Comparison of ENCODE assay signal across 9 cellular contexts in genomic region chr3:143002727-143003126, GRCh38. TPM values are rescaled to one million over a fixed set of nuclear protein-coding genes. Genes with fewer than 3 reads are reported as not detected.
DNase-seq lines count a peak whose midpoint lies in the region; ATAC-seq and TF ChIP-seq lines count a peak whose summit lies in the region.
"Had no signal": no experiment of that assay in that cellular context is flagged by ENCODE, and none has a peak within 500 bp of the region (broad histone marks: within the 10 kb centered on the region; RNA-seq: fewer than 3 reads in every experiment).

No MANE protein-coding gene starts in this region.

- in situ Hi-C loops in astrocyte of the spinal cord (cut with HindIII; ENCODE audit: low sequenced_read_pairs): no loop called here

- no peak overlapping the region for H2BK120ac ChIP-seq in mesendoderm (ENCODE audit: low read depth, low read length)

- H3K9me3 ChIP-seq in right atrium auricular region: no peaks in the 10 kb centered on the region

- H3K23ac ChIP-seq in mesendoderm (ENCODE audit: low read length): no peak overlapping the region

- H4K8ac ChIP-seq in mesendoderm (ENCODE audit: low read depth, low read length): no peak overlapping the region

- no peak overlapping the region for H4K5ac ChIP-seq in mesendoderm (ENCODE audit: low read length)

- H3K79me2 ChIP-seq in mesendoderm (ENCODE audit: control insufficient read depth, insufficient read depth, low read length): peaks cover 54% of the 10 kb centered on the region

- ATAC-seq in HG02852 (IDR thresholded peaks at IDR 0.05; ENCODE audit: unreplicated experiment): no peak

- H3K4me1 ChIP-seq in right atrium auricular region: peaks cover 0 to 53% of the 10 kb centered on the region in 2 donors
- peaks cover 3% of the 10 kb centered on the region for H3K4me1 ChIP-seq in mesendoderm (ENCODE audit: control insufficient read depth, low read depth, low read length)

- no CpG with 5 or more reads among the region's 9 CpGs for WGBS in mesendoderm (ENCODE audit: extremely low coverage, insufficient coverage, low lambda C conversion rate)

- H3K27me3 ChIP-seq in right atrium auricular region: no peaks in the 10 kb centered on the region
- no peaks in the 10 kb centered on the region for H3K27me3 ChIP-seq in mesendoderm (ENCODE audit: insufficient read depth, low read length, poor library complexity)

- peak overlapping the region; percentile 94 for H3K56ac ChIP-seq in mesendoderm (ENCODE audit: low read length)

- H2BK15ac ChIP-seq in mesendoderm (replicated peaks; ENCODE audit: low read depth): no peak overlapping the region

- peak overlapping the region; percentile 56 for H3K4me2 ChIP-seq in mesendoderm (ENCODE audit: low read length)

- H3K79me1 ChIP-seq in mesendoderm (ENCODE audit: low read length): peaks cover 2% of the 10 kb centered on the region

- intact Hi-C loops in cardiac septum (cut with DNase I): loop anchor here (10.0 kb wide), 1 partner anchor 278 kb away; the partner anchor contains the start of gene TRPC1

- no peak for TF ChIP-seq CTCF in right atrium auricular region (IDR thresholded peaks at IDR 0.05)
- TF ChIP-seq CTCF in astrocyte of the spinal cord (IDR thresholded peaks at IDR 0.05; ENCODE audit: low read depth, low read length): no peak

- no peak overlapping the region for H3K4ac ChIP-seq in mesendoderm (ENCODE audit: low read depth, low read length)

- peak overlapping the region; percentile 89 to 97 for H3K4me3 ChIP-seq in right atrium auricular region
- H3K4me3 ChIP-seq in astrocyte of the spinal cord (ENCODE audit: low read depth, low read length): peak overlapping the region; percentile 99
- peak overlapping the region; percentile 87 for H3K4me3 ChIP-seq in mesendoderm (ENCODE audit: low read length)

- H3K9ac ChIP-seq in mesendoderm (ENCODE audit: low read length): peak overlapping the region; percentile 91

- no peaks in the 10 kb centered on the region for H3K36me3 ChIP-seq in right atrium auricular region
- H3K36me3 ChIP-seq in mesendoderm (ENCODE audit: control insufficient read depth, insufficient read depth, low read length): no peaks in the 10 kb centered on the region

- no peak overlapping the region for H3K27ac ChIP-seq in right atrium auricular region
- no peak overlapping the region for H3K27ac ChIP-seq in mesendoderm (ENCODE audit: low read depth, low read length)

- no peak overlapping the region for H2AK5ac ChIP-seq in mesendoderm (ENCODE audit: low read length)

- H2BK5ac ChIP-seq in mesendoderm (ENCODE audit: low read length): no peak overlapping the region

- no peak for DNase-seq in right atrium auricular region (ENCODE audit: low spot score)
- no peak for DNase-seq in cardiac septum (ENCODE audit: low spot score)
- DNase-seq in astrocyte of the spinal cord (ENCODE audit: low read depth, low spot score): no peak
- DNase-seq in mesendoderm: no peak
- no peak for DNase-seq in GM19240 (ENCODE audit: insufficient read length, low spot score)
- no peak for DNase-seq in activated CD4-positive, alpha-beta T cell treated with anti-CD3 and anti-CD28 coated beads for 48 hours
- DNase-seq in NCI-H2196 treated with DMSO at 0.1 percent for 48 hours (lab: John Stamatoyannopoulos, UW; ENCODE audit: unreplicated experiment): no peak
- DNase-seq: NCI-H226 had no signal

- no peak overlapping the region for H3K18ac ChIP-seq in mesendoderm (ENCODE audit: low read length)

RNA-seq across cellular contexts. Expression of gene U2SURP, which starts 1.4 kb away (rescaled TPM):
- total RNA-seq in right atrium auricular region: 10 to 100 TPM; 26.3 to 33.7 TPM
- 40.6 TPM for total RNA-seq in cardiac septum
- polyA plus RNA-seq in mesendoderm (2013, experiment 1 of 2): 160 TPM
- 159 TPM for polyA plus RNA-seq in mesendoderm (2013, experiment 2 of 2)

RNA-seq across cellular contexts. Expression of gene PAQR9, which starts 39.3 kb away (rescaled TPM):
- total RNA-seq in right atrium auricular region (10 to 100 TPM in 1 of 2 donors, 1 to 10 TPM in 1; 5.7 to 23.0 TPM), cardiac septum (10.7 TPM)
- 0.86 TPM for polyA plus RNA-seq in mesendoderm (2013, experiment 1 of 2)
- polyA plus RNA-seq in mesendoderm (2013, experiment 2 of 2): 1.0 TPM
